Comparison of ENCODE assay signal across 8 cellular contexts in genomic region chr6:28985396-28986164, GRCh38. TPM values are rescaled to one million over a fixed set of nuclear protein-coding genes. Genes with fewer than 3 reads are reported as not detected.
A peak's percentile ranks its signal among the peaks of the same experiment; 100 is the strongest.
DNase-seq lines count a peak whose midpoint lies in the region; ATAC-seq, FAIRE-seq and TF ChIP-seq lines count a peak whose summit lies in the region.

No MANE protein-coding gene starts in this region.

- H3K36me3 Mint-ChIP-seq in CD8-positive, alpha-beta T cell = peaks cover 4% of the 10 kb centered on the region

- peak overlapping the region; percentile 72 for H3K4me2 ChIP-seq in PC-9

- POLR2A ChIA-PET in CD8-positive, alpha-beta T cell (lab: Charles Lee) = interaction anchor here (0.9 to 1.6 kb wide), 2 partner anchors 31 to 148 kb away, joined by 3 read pairs; no protein-coding TSS in a partner anchor
- POLR2A ChIA-PET in PC-9 (lab: Charles Lee; ENCODE audit: unreplicated experiment) = interaction anchor here (0.5 to 1.2 kb wide), 9 partner anchors 35 to 1093 kb away, joined by 3 to 9 read pairs (median 3); partner anchors contain the start of gene TRIM27

- FAIRE-seq in bronchial epithelial cell (lab: Jason Lieb, UNC) = no peak

- no peak overlapping the region for H3K4me3 ChIP-seq in CD8-positive, alpha-beta T cell (ENCODE audit: low read depth, low read length)
- peak overlapping the region; percentile 28; the same call in 1 of the 2 replicates for H3K4me3 ChIP-seq in PC-9
- H3K4me3 ChIP-seq in bronchial epithelial cell (ENCODE audit: low read depth, low read length) = peak overlapping the region; percentile 32
- peak overlapping the region; percentile 56; the same call in 1 of the 2 replicates for H3K4me3 ChIP-seq in iPS DF 6.9 (ENCODE audit: low read length)

- peaks cover 20% of the 10 kb centered on the region for H3K4me1 ChIP-seq in CD8-positive, alpha-beta T cell (ENCODE audit: insufficient read depth, low read length)
- peaks cover 19% of the 10 kb centered on the region for H3K4me1 ChIP-seq in PC-9 (replicated peaks; ENCODE audit: insufficient read depth)
- H3K4me1 ChIP-seq in iPS DF 6.9 (ENCODE audit: control insufficient read depth, insufficient read depth, low read length) = no peaks in the 10 kb centered on the region

- H2AFZ ChIP-seq in PC-9 = peak overlapping the region; percentile 72

- CTCF ChIA-PET in CD8-positive, alpha-beta T cell (lab: Charles Lee) = interaction anchor here (1.3 to 5.9 kb wide), 4 partner anchors 30 to 148 kb away, joined by 3 to 44 read pairs (median 9); no protein-coding TSS in a partner anchor
- CTCF ChIA-PET in PC-9 (lab: Charles Lee) = interaction anchor here (0.6 kb wide), 1 partner anchor 17 kb away, joined by 8 read pairs; no protein-coding TSS in a partner anchor

- no peaks in the 10 kb centered on the region for H3K9me3 ChIP-seq in CD8-positive, alpha-beta T cell (ENCODE audit: low read length)
- H3K9me3 ChIP-seq in PC-9 (ENCODE audit: insufficient read depth, low read depth) = no peaks in the 10 kb centered on the region
- no peaks in the 10 kb centered on the region for H3K9me3 ChIP-seq in iPS DF 6.9 (ENCODE audit: control insufficient read depth, insufficient read depth, low read length)

- no peak overlapping the region for H3K27ac ChIP-seq in CD8-positive, alpha-beta T cell (ENCODE audit: low read depth, low read length)
- H3K27ac ChIP-seq in PC-9 (peak overlapping the region; percentile 48), iPS DF 6.9 (ENCODE audit: low read length) (no peak overlapping the region)

- no peak overlapping the region for H3K27ac Mint-ChIP-seq in CD8-positive, alpha-beta T cell

- no TSS peak for BruUV-seq in PC-9 (replicated peaks; lab: Mats Ljungman, UMichigan)

- no peaks in the 10 kb centered on the region for H4K20me1 ChIP-seq in PC-9 (ENCODE audit: insufficient read depth)

- intact Hi-C loops in CD8-positive, alpha-beta T cell (cut with DNase I, micrococcal nuclease) = loop anchor here (10.0 kb wide), 2 partner anchors 1081 to 1811 kb away; no protein-coding TSS in a partner anchor
- intact Hi-C loops in PC-9 (cut with micrococcal nuclease; ENCODE audit: unreplicated experiment) = loop anchor here (1.0 to 10.0 kb wide), 6 partner anchors 19 to 147 kb away; partner anchors contain the start of genes TRIM27 and ZNF311

- H3K4me1 Mint-ChIP-seq in CD8-positive, alpha-beta T cell (ENCODE audit: low read depth) = peaks cover 49% of the 10 kb centered on the region

- no peak for DNase-seq in CD8-positive, alpha-beta T cell
- DNase-seq in HuH-7.5 (ENCODE audit: low spot score) (peak; percentile 81), PC-9 (peak; percentile 90 to 97), bronchial epithelial cell (ENCODE audit: low read depth) (peak; percentile 97), iPS DF 6.9 (ENCODE audit: low read depth, low spot score) (peak; percentile 96), putamen (ENCODE audit: low spot score) (peak; percentile 88)

- no CpG with 5 or more reads among the region's 31 CpGs for WGBS in iPS DF 6.9 (ENCODE audit: insufficient coverage, insufficient read length)

- H3K4me3 Mint-ChIP-seq in CD8-positive, alpha-beta T cell = peak overlapping the region; percentile 73

- peaks cover 2% of the 10 kb centered on the region for H3K9me3 Mint-ChIP-seq in CD8-positive, alpha-beta T cell

- no peaks in the 10 kb centered on the region for H3K9me2 ChIP-seq in PC-9 (ENCODE audit: insufficient read depth)

- H3K27me3 Mint-ChIP-seq in CD8-positive, alpha-beta T cell (ENCODE audit: low read depth) = peaks cover 23% of the 10 kb centered on the region

- no peaks in the 10 kb centered on the region for H3K27me3 ChIP-seq in CD8-positive, alpha-beta T cell (ENCODE audit: insufficient read depth, low read length)
- H3K27me3 ChIP-seq in PC-9 (ENCODE audit: insufficient read depth, low read depth) (no peaks in the 10 kb centered on the region), bronchial epithelial cell (ENCODE audit: control insufficient read depth, insufficient read depth, low read length) (no peaks in the 10 kb centered on the region), iPS DF 6.9 (ENCODE audit: control insufficient read depth, insufficient read depth, low read length) (no peaks in the 10 kb centered on the region)

- no peak for ATAC-seq in CD8-positive, alpha-beta T cell
- ATAC-seq in HG02623 (IDR thresholded peaks at IDR 0.05; ENCODE audit: unreplicated experiment) (no peak), HG03097 (IDR thresholded peaks at IDR 0.05; ENCODE audit: low FRiP score, unreplicated experiment) (no peak)

- H3K36me3 ChIP-seq in CD8-positive, alpha-beta T cell (ENCODE audit: insufficient read depth, low read length) = no peaks in the 10 kb centered on the region
- H3K36me3 ChIP-seq in PC-9 (ENCODE audit: low read depth) = no peaks in the 10 kb centered on the region
- no peaks in the 10 kb centered on the region for H3K36me3 ChIP-seq in bronchial epithelial cell (ENCODE audit: control insufficient read depth, insufficient read depth, low read length)
- no peaks in the 10 kb centered on the region for H3K36me3 ChIP-seq in iPS DF 6.9 (ENCODE audit: control insufficient read depth, insufficient read depth, low read length)

- peaks cover 45% of the 10 kb centered on the region for H3F3A ChIP-seq in PC-9 (ENCODE audit: insufficient read depth, low read depth)

- no peak for TF ChIP-seq CTCF in CD8-positive, alpha-beta T cell (IDR thresholded peaks at IDR 0.05)
- no peak for TF ChIP-seq CTCF in PC-9 (conservative IDR thresholded peaks at IDR 0.05)
- TF ChIP-seq CTCF in bronchial epithelial cell (IDR thresholded peaks at IDR 0.05; ENCODE audit: insufficient read depth, low read length, severe bottlenecking) = no peak

- no peaks in the 10 kb centered on the region for H3K79me2 ChIP-seq in PC-9 (ENCODE audit: low read depth)

RNA-seq across cellular contexts. Expression of gene ZNF311, which starts 19.5 kb away (rescaled TPM):
- not detected for total RNA-seq in CD8-positive, alpha-beta T cell
- 2.1 TPM in 2 replicates for total RNA-seq in PC-9 (2021)
- total RNA-seq in bronchial epithelial cell = 3.8 and 3.9 TPM in 2 replicates

RNA-seq across cellular contexts. Expression of gene OR2W1, which starts 59.4 kb away (rescaled TPM):
- not detected for total RNA-seq in CD8-positive, alpha-beta T cell
- total RNA-seq in PC-9 (2021) (not detected in 2 replicates), bronchial epithelial cell (not detected in 2 replicates)

Comparison
In these comparisons a context has a peak if more than half of its experiments do, and no peak if none do; other contexts are left out.
1. DNase-seq: peak in HuH-7.5 (single experiment), PC-9 (2 of 2), bronchial epithelial cell (single experiment), iPS DF 6.9 (single experiment) and putamen (single experiment); none in CD8-positive, alpha-beta T cell (0 of 7).